Comparison of ENCODE assay signal across 8 cellular contexts in the genomic region with DNA sequence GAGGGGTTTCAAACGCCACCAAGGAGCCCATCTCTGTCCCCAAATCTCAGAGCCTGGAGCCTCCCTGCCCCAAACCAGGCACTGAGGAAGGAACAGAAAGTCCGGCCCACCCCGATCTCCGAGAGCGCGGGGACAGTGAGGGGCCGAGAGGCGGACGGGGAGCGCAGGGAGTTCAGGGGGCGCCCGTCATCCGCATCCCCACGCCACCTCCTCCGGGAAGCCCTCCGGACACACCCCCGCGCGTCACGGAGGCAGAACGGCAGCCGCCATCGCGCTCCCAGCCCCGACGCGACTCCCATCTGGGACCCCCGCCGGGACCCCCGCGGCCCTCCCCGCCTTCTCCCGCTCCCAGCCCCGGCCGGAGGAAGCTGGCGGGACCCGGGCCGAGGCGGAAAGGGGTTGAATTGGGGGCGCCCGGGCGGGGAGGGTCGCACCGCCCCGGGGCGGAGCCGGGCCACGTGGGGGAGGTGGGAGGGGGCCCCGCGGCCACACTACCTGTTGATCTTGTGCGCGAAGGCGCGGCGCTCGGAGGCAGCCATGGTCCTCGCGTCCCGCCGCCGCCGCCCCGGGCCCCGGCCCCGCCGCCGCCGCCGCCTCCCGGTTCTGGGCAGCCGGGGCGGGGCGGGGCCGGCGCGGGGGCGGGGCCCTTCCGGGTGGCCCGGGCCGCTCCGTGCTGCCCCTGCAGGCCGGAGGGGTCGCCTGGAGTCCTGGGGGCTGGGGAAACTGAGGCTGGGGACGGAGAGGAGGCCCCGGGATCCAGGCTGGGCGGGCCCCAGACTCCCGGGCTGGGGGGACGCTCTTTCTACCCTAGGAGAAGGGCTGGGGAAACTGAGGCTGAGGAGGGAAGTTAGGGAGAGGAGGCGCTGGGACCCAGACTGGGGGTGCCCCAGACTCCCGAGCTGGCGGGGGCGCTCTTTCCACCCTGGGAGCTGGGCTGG. TPM values are rescaled to one million over a fixed set of nuclear protein-coding genes. Genes with fewer than 3 reads are reported as not detected.
DNase-seq lines count a peak whose midpoint lies in the region; ATAC-seq and TF ChIP-seq lines count a peak whose summit lies in the region.

TSS of gene DOCK6 (minus strand) at position 623 of the 938 bp plus-strand sequence. CDS start at position 539, 84 bp downstream.

- peak; percentile 50 for TF ChIP-seq CTCF in LNCAP (IDR thresholded peaks at IDR 0.05)
- peak in 3 of 6 experiments; percentile 12 to 38 (median 29) for TF ChIP-seq CTCF in adrenal gland (IDR thresholded peaks at IDR 0.05)

- intact Hi-C loops in adrenal gland (cut with DNase I) (no loop called here), sciatic nerve (cut with DNase I) (no loop called here)

- no peak for TF ChIP-seq POLR2A in adrenal gland (IDR thresholded peaks at IDR 0.05)

- WGBS in adrenal gland, 4 donors = 0 to 3% (median 1%) methylated on average over 9 to 92 of the region's 92 CpGs

- H3K27ac ChIP-seq in adrenal gland = peak within 1 kb of the TSS in 4 of 5 donors; percentile 65 to 95 (median 75)

- DNase-seq in D341Med (ENCODE audit: low spot score) = peak; percentile 70
- DNase-seq in adrenal gland = peak in 3 of 7 donors; percentile 47 to 54 (median 52)
- DNase-seq in hepatic stellate cell (ENCODE audit: low spot score) = peak; percentile 64
- no peak for DNase-seq in sciatic nerve (ENCODE audit: low spot score)
- DNase-seq in superior temporal gyrus (ENCODE audit: extremely low spot score) = no peak
- no peak for DNase-seq in NOMO-1 treated with dmso at 0.1 percent for 144 hours (lab: John Stamatoyannopoulos, UW; ENCODE audit: unreplicated experiment)

- no peaks in the 10 kb centered on the region for H3K9me3 ChIP-seq in adrenal gland (replicated peaks in 1 of 3)

- H3K27me3 ChIP-seq in adrenal gland = no peaks in the 10 kb centered on the region

- H3K36me3 ChIP-seq in adrenal gland (replicated peaks in 1 of 2) = no peaks in the 10 kb centered on the region

- H3K4me1 ChIP-seq in adrenal gland (replicated peaks in 1 of 2) = peaks cover 4 to 10% of the 10 kb centered on the region in 2 donors

- peak; percentile 71 for ATAC-seq in sciatic nerve
- ATAC-seq in HG02840 (IDR thresholded peaks at IDR 0.05; ENCODE audit: low FRiP score, unreplicated experiment) = no peak

- peak within 1 kb of the TSS; percentile 18 to 90 (median 86) for H3K4me3 ChIP-seq in adrenal gland

RNA-seq across cellular contexts. Expression of gene DOCK6, which starts in this region (rescaled TPM):
- total RNA-seq in adrenal gland (100 to 1,000 TPM in 1 of 8 donors, 10 to 100 TPM in 7; 31.5 to 101 (median 38.3) TPM), sciatic nerve (131 TPM)
- 100 to 1,000 TPM in 1 of 3 donors, 10 to 100 TPM in 1, 1 to 10 TPM in 1; 4.5 to 152 (median 77.1) TPM for polyA plus RNA-seq in adrenal gland

Comparison
In these comparisons a context has a peak if more than half of its experiments do, and no peak if none do; other contexts are left out.
1. DNase-seq: peak in D341Med (single experiment) and hepatic stellate cell (single experiment); none in sciatic nerve (single experiment), superior temporal gyrus (single experiment) and NOMO-1 treated with dmso at 0.1 percent for 144 hours (single experiment).